ENCODE assay signal across 16 cellular contexts in genomic region chr6:157755032-157755751, GRCh38.
DNase-seq lines count a peak whose midpoint lies in the region; ATAC-seq and TF ChIP-seq lines count a peak whose summit lies in the region.
"Had no signal": no experiment of that assay in that cellular context is flagged by ENCODE, and none has a peak within 500 bp of the region (broad histone marks: within the 10 kb centered on the region; RNA-seq: fewer than 3 reads in every experiment).

No MANE protein-coding gene starts in this region.

- no peaks in the 10 kb centered on the region for H3K9me3 ChIP-seq in smooth muscle cell (replicated peaks; ENCODE audit: low read depth)
- H3K9me3 ChIP-seq: esophagus muscularis mucosa, prostate gland, SJCRH30 had no signal

- H2AFZ ChIP-seq in smooth muscle cell (ENCODE audit: low read depth): no peak overlapping the region

- ATAC-seq in HG03354 (IDR thresholded peaks at IDR 0.05; ENCODE audit: poor library complexity, severe bottlenecking, unreplicated experiment): no peak
- ATAC-seq: activated CD8-positive, alpha-beta memory T cell treated with anti-CD3 and anti-CD28 coated beads, Interleukin-2, amount 10 ng/mL, durations not matched to agents 7 days and 5 days had no signal

- H3K27me3 ChIP-seq in smooth muscle cell (ENCODE audit: low read depth): no peaks in the 10 kb centered on the region
- H3K27me3 ChIP-seq: esophagus muscularis mucosa, SJCRH30, tibial nerve had no signal

- no peak overlapping the region for H3K4me2 ChIP-seq in smooth muscle cell

- DNase-seq in ELR (ENCODE audit: low read depth) (peak; percentile 65), M059J (ENCODE audit: low read depth) (peak; percentile 63), brain pericyte (ENCODE audit: low read depth, low spot score) (peak; percentile 50), smooth muscle cell (lab: John Stamatoyannopoulos, UW; ENCODE audit: unreplicated experiment) (no peak), NCI-H1436 (lab: John Stamatoyannopoulos, UW) (no peak), OCI-M2 (lab: John Stamatoyannopoulos, UW; ENCODE audit: unreplicated experiment) (no peak)
- DNase-seq: anterior cingulate cortex, hippocampal formation, NCI-H1105 treated with DMSO at 0.1 percent for 48 hours, NCI-H446, SJCRH30 had no signal

- peak overlapping the region; percentile 12 for H3K27ac ChIP-seq in smooth muscle cell (ENCODE audit: low read depth)
- H3K27ac ChIP-seq: esophagus muscularis mucosa, prostate gland, SJCRH30 had no signal

- H3K9ac ChIP-seq in smooth muscle cell (ENCODE audit: low read depth): no peak overlapping the region

- no peaks in the 10 kb centered on the region for H3K36me3 ChIP-seq in smooth muscle cell (ENCODE audit: low read depth)
- H3K36me3 ChIP-seq: esophagus muscularis mucosa, prostate gland, SJCRH30, tibial nerve had no signal

- peaks cover 8% of the 10 kb centered on the region for H3K4me1 ChIP-seq in smooth muscle cell (ENCODE audit: low read depth)
- H3K4me1 ChIP-seq: prostate gland, SJCRH30 had no signal

- no peaks in the 10 kb centered on the region for H4K20me1 ChIP-seq in smooth muscle cell (ENCODE audit: low read depth)

- WGBS in smooth muscle cell (ENCODE audit: low lambda C conversion rate): 61% methylated on average over 12 of the region's 12 CpGs

- H3K79me2 ChIP-seq in smooth muscle cell (ENCODE audit: low read depth): no peaks in the 10 kb centered on the region

- TF ChIP-seq CTCF in smooth muscle cell (IDR thresholded peaks at IDR 0.05; ENCODE audit: borderline replicate concordance, insufficient read depth, poor library complexity, severe bottlenecking): no peak

- H3F3A ChIP-seq in smooth muscle cell (ENCODE audit: low read depth): peaks cover 4% of the 10 kb centered on the region

- H3K4me3 ChIP-seq in smooth muscle cell: no peak overlapping the region
- H3K4me3 ChIP-seq: esophagus muscularis mucosa, prostate gland, SJCRH30, tibial nerve had no signal

Comparison
In these comparisons a context has a peak if more than half of its experiments do, and no peak if none do; other contexts are left out.
1. DNase-seq: peak in ELR (single experiment), M059J (single experiment) and brain pericyte (single experiment); none in smooth muscle cell (single experiment), NCI-H1436 (single experiment) and OCI-M2 (single experiment).